Comparison of ENCODE assay signal across 11 cellular contexts in genomic region chr9:20997503-20998076, GRCh38.
A peak's percentile ranks its signal among the peaks of the same experiment; 100 is the strongest.
DNase-seq lines count a peak whose midpoint lies in the region; ATAC-seq and TF ChIP-seq lines count a peak whose summit lies in the region.
"Had no signal": no experiment of that assay in that cellular context is flagged by ENCODE, and none has a peak within 500 bp of the region (broad histone marks: within the 10 kb centered on the region; RNA-seq: fewer than 3 reads in every experiment).

No MANE protein-coding gene starts in this region.

- H3K27ac ChIP-seq in coronary artery = no peak overlapping the region
- H3K27ac ChIP-seq: BLaER1, esophagus squamous epithelium had no signal

- ATAC-seq in GM19035 (IDR thresholded peaks at IDR 0.05; ENCODE audit: unreplicated experiment) = peak; percentile 69
- ATAC-seq in HG02981 (IDR thresholded peaks at IDR 0.05; ENCODE audit: unreplicated experiment) = peak; percentile 68

- no peak for TF ChIP-seq CTCF in coronary artery (IDR thresholded peaks at IDR 0.05)

- no peak overlapping the region for H3K4me3 ChIP-seq in coronary artery
- H3K4me3 ChIP-seq: BLaER1, esophagus squamous epithelium had no signal

- DNase-seq in AML-193 (lab: John Stamatoyannopoulos, UW) = peak; percentile 7 to 10
- peak; percentile 3 for DNase-seq in OCI-M1 (lab: John Stamatoyannopoulos, UW)
- DNase-seq in coronary artery (ENCODE audit: low spot score) = no peak
- no peak for DNase-seq in DMS153 treated with DMSO at 0.1 percent for 48 hours (lab: John Stamatoyannopoulos, UW; ENCODE audit: unreplicated experiment)
- DNase-seq in NCI-H82 treated with DMSO at 0.1 percent for 48 hours (lab: John Stamatoyannopoulos, UW; ENCODE audit: unreplicated experiment) = no peak
- DNase-seq in NCI-H146 (lab: John Stamatoyannopoulos, UW) = no peak
- DNase-seq: esophagus squamous epithelium, HFFc6 had no signal

Comparison
In these comparisons a context has a peak if more than half of its experiments do, and no peak if none do; other contexts are left out.
1. DNase-seq: peak in AML-193 (2 of 2) and OCI-M1 (single experiment); none in coronary artery (single experiment), DMS153 treated with DMSO at 0.1 percent for 48 hours (single experiment), NCI-H82 treated with DMSO at 0.1 percent for 48 hours (single experiment) and NCI-H146 (single experiment).